ENCODE assay signal across 8 cellular contexts in the genomic region with DNA sequence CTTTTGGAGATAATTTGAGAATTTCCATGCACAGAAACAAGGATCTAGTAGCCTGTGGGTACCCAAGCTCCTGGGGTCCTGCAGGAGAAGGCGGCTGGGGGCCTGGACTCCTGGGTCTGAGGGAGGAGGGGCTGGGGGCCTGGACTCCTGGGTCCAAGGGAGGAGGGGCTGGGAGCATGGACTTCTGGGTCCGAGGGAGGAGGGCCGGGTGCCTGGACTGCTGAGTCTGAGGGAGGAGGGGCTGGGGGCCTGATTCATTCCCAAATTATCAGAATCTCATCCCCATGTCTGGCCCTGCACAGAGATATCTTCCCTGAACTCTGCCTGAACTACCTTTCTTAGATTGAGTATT. TPM values are rescaled to one million over a fixed set of nuclear protein-coding genes. Genes with fewer than 3 reads are reported as not detected.
A peak's percentile ranks its signal among the peaks of the same experiment; 100 is the strongest.
DNase-seq lines count a peak whose midpoint lies in the region; ATAC-seq, FAIRE-seq and TF ChIP-seq lines count a peak whose summit lies in the region.

No MANE protein-coding gene starts in this region.

- H3K27ac ChIP-seq in kidney (ENCODE audit: low read depth in 2 of 2, low read length in 2 of 2) (no peak overlapping the region), spleen (peak overlapping the region in 5 of 8 donors; percentile 48 to 86 (median 84))

- H3K9ac ChIP-seq in kidney (ENCODE audit: low read length in 2 of 2): no peak overlapping the region

- 72 to 90% (median 81%) methylated on average over 3 of the region's 3 CpGs for WGBS in spleen, 5 donors

- H3K27ac Mint-ChIP-seq in T-helper 1 cell treated with Interleukin-12 subunit alpha and Interleukin-12 subunit beta and Interleukin-4 antibody, amounts not matched to agents 30 μg/mL and 1 μg/mL, for 36 hours: peak overlapping the region; percentile 67
- H3K27ac Mint-ChIP-seq in activated CD8-positive, alpha-beta T cell treated with anti-CD3 and anti-CD28 coated beads for 36 hours: no peak overlapping the region

- H3K36me3 ChIP-seq in kidney (ENCODE audit: control insufficient read depth in 1 of 2, insufficient read depth in 2 of 2, low read length in 2 of 2) (peaks cover 0 to 4% of the 10 kb centered on the region in 2 donors), spleen (peaks cover 0 to 10% (median 8%) of the 10 kb centered on the region in 6 donors)

- no peaks in the 10 kb centered on the region for H3K9me3 ChIP-seq in kidney (ENCODE audit: control insufficient read depth in 1 of 2, low read length in 2 of 2)
- no peaks in the 10 kb centered on the region for H3K9me3 ChIP-seq in spleen

- peaks cover 0 to 28% (median 0%) of the 10 kb centered on the region in 7 donors for H3K27me3 ChIP-seq in spleen (replicated peaks in 1 of 7)

- DNase-seq in T-helper 1 cell (no peak), kidney (peak; percentile 83), spleen (no peak), GM10248 (ENCODE audit: extremely low spot score) (no peak), GF-D8 (lab: John Stamatoyannopoulos, UW) (no peak)
- no peak for DNase-seq in activated CD8-positive, alpha-beta T cell treated with anti-CD3 and anti-CD28 coated beads for 36 hours

- FAIRE-seq in kidney (lab: Jason Lieb, UNC): no peak

- H3K4me3 ChIP-seq in kidney (ENCODE audit: low read length in 2 of 2): peak overlapping the region; percentile 69 to 77
- H3K4me3 ChIP-seq in spleen: peak overlapping the region in 4 of 8 donors; percentile 73 to 95 (median 81)

- no peaks in the 10 kb centered on the region for H3K9me3 Mint-ChIP-seq in T-helper 1 cell treated with Interleukin-12 subunit alpha and Interleukin-12 subunit beta and Interleukin-4 antibody, amounts not matched to agents 30 μg/mL and 1 μg/mL, for 36 hours
- no peaks in the 10 kb centered on the region for H3K9me3 Mint-ChIP-seq in activated CD8-positive, alpha-beta T cell treated with anti-CD3 and anti-CD28 coated beads for 36 hours

- H3K4me3 Mint-ChIP-seq in T-helper 1 cell treated with Interleukin-12 subunit alpha and Interleukin-12 subunit beta and Interleukin-4 antibody, amounts not matched to agents 30 μg/mL and 1 μg/mL, for 36 hours: no peak overlapping the region
- peak overlapping the region; percentile 86 for H3K4me3 Mint-ChIP-seq in activated CD8-positive, alpha-beta T cell treated with anti-CD3 and anti-CD28 coated beads for 36 hours

- intact Hi-C loops in activated CD8-positive, alpha-beta T cell treated with anti-CD3 and anti-CD28 coated beads for 36 hours (cut with micrococcal nuclease): no loop called here
- intact Hi-C loops in kidney (cut with DNase I) (no loop called here), spleen (cut with DNase I; ENCODE audit: low total_unique reads) (no loop called here)

- no peak for TF ChIP-seq CTCF in activated CD8-positive, alpha-beta T cell treated with anti-CD3 and anti-CD28 coated beads for 36 hours (IDR thresholded peaks at IDR 0.05)
- TF ChIP-seq CTCF in kidney (IDR thresholded peaks at IDR 0.05; ENCODE audit: borderline replicate concordance, extremely low read depth, insufficient read depth) (no peak), spleen (IDR thresholded peaks at IDR 0.05 in 8 of 11, conservative IDR thresholded peaks at IDR 0.05 in 3 of 11) (no peak), GM10248 (IDR thresholded peaks at IDR 0.05; ENCODE audit: control extremely low read depth, extremely low read depth, low read depth, missing control alignments) (no peak)

- H3K4me1 ChIP-seq in kidney (ENCODE audit: control insufficient read depth in 1 of 2, insufficient read depth in 1 of 2, low read depth in 1 of 2, low read length in 2 of 2): peaks cover 0 to 3% of the 10 kb centered on the region in 2 donors
- peaks cover 8 to 30% (median 15%) of the 10 kb centered on the region in 6 donors for H3K4me1 ChIP-seq in spleen

- no peak for TF ChIP-seq POLR2A in spleen (IDR thresholded peaks at IDR 0.05)

- no peak for ATAC-seq in activated CD8-positive, alpha-beta T cell treated with anti-CD3 and anti-CD28 coated beads for 36 hours
- no peak for ATAC-seq in HG03139 (IDR thresholded peaks at IDR 0.05; ENCODE audit: unreplicated experiment)

- POLR2A ChIA-PET in activated CD8-positive, alpha-beta T cell treated with anti-CD3 and anti-CD28 coated beads for 36 hours (lab: Charles Lee): interaction anchor here (1.7 to 2.3 kb wide), 2 partner anchors 16 kb away, joined by 7 to 13 read pairs; no protein-coding TSS in a partner anchor
- POLR2A ChIA-PET in GM10248 (lab: Yijun Ruan, JAX): interaction anchor here (1.2 kb wide), 1 partner anchor 653 kb away, joined by 3 read pairs; no protein-coding TSS in a partner anchor

- H3K27me3 Mint-ChIP-seq in T-helper 1 cell treated with Interleukin-12 subunit alpha and Interleukin-12 subunit beta and Interleukin-4 antibody, amounts not matched to agents 30 μg/mL and 1 μg/mL, for 36 hours (ENCODE audit: low read depth): peaks cover 35% of the 10 kb centered on the region
- H3K27me3 Mint-ChIP-seq in activated CD8-positive, alpha-beta T cell treated with anti-CD3 and anti-CD28 coated beads for 36 hours: peaks cover 21% of the 10 kb centered on the region

- peaks cover 10% of the 10 kb centered on the region for H3K4me1 Mint-ChIP-seq in T-helper 1 cell treated with Interleukin-12 subunit alpha and Interleukin-12 subunit beta and Interleukin-4 antibody, amounts not matched to agents 30 μg/mL and 1 μg/mL, for 36 hours (ENCODE audit: low read depth)
- peaks cover 9% of the 10 kb centered on the region for H3K4me1 Mint-ChIP-seq in activated CD8-positive, alpha-beta T cell treated with anti-CD3 and anti-CD28 coated beads for 36 hours (ENCODE audit: low read depth)

- CTCF ChIA-PET in activated CD8-positive, alpha-beta T cell treated with anti-CD3 and anti-CD28 coated beads for 36 hours (lab: Charles Lee): interaction anchor here (1.1 to 2.1 kb wide), 3 partner anchors 20 to 98 kb away, joined by 3 to 5 read pairs (median 4); no protein-coding TSS in a partner anchor
- CTCF ChIA-PET in GM10248 (lab: Yijun Ruan, JAX): interaction anchor here (1.0 to 1.5 kb wide), 3 partner anchors 17 to 440 kb away, joined by 3 to 5 read pairs (median 3); no protein-coding TSS in a partner anchor

- H3K36me3 Mint-ChIP-seq in T-helper 1 cell treated with Interleukin-12 subunit alpha and Interleukin-12 subunit beta and Interleukin-4 antibody, amounts not matched to agents 30 μg/mL and 1 μg/mL, for 36 hours (ENCODE audit: low read depth): peaks cover 7% of the 10 kb centered on the region
- peaks cover 16% of the 10 kb centered on the region for H3K36me3 Mint-ChIP-seq in activated CD8-positive, alpha-beta T cell treated with anti-CD3 and anti-CD28 coated beads for 36 hours (ENCODE audit: low read depth)

RNA-seq across cellular contexts. Expression of a gene that starts 0.5 kb away (rescaled TPM):
- 10 to 100 TPM; 17.3 to 18.2 TPM for total RNA-seq in activated CD8-positive, alpha-beta T cell treated with anti-CD3 and anti-CD28 coated beads for 36 hours
- 38.7 TPM for total RNA-seq in kidney
- polyA plus RNA-seq in kidney (ENCODE audit: insufficient read depth, low read depth, low replicate concordance): 24.9 TPM
- 10 to 100 TPM; 15.3 to 31.5 (median 17.9) TPM for total RNA-seq in spleen
- polyA plus RNA-seq in spleen: 10 to 100 TPM in 1 of 3 donors, 1 to 10 TPM in 2; 4.6 to 13.5 (median 7.6) TPM

RNA-seq across cellular contexts. Expression of a gene that starts 12.2 kb away (rescaled TPM):
- 1 to 10 TPM; 2.8 to 3.2 TPM for total RNA-seq in activated CD8-positive, alpha-beta T cell treated with anti-CD3 and anti-CD28 coated beads for 36 hours
- total RNA-seq in kidney (95.0 TPM), spleen (1 to 10 TPM in 5 of 7 donors, under 1 TPM in 1, not detected in 1; 0.37 to 3.4 (median 2.2) TPM)
- polyA plus RNA-seq in kidney (ENCODE audit: insufficient read depth, low read depth, low replicate concordance) (45.4 TPM), spleen (1 to 10 TPM; 5.2 to 5.3 (median 5.3) TPM)

RNA-seq across cellular contexts. Expression of a gene that starts 25.4 kb away (rescaled TPM):
- under 1 TPM; 0.14 to 0.27 TPM for total RNA-seq in activated CD8-positive, alpha-beta T cell treated with anti-CD3 and anti-CD28 coated beads for 36 hours
- total RNA-seq in kidney (0.35 TPM), spleen (1 to 10 TPM; 1.3 to 3.8 (median 1.7) TPM)
- polyA plus RNA-seq in kidney (ENCODE audit: insufficient read depth, low read depth, low replicate concordance) (0.73 TPM), spleen (under 1 TPM; 0.09 to 0.41 (median 0.35) TPM)

RNA-seq across cellular contexts. Expression of a gene that starts 54.0 kb away (rescaled TPM):
- total RNA-seq in activated CD8-positive, alpha-beta T cell treated with anti-CD3 and anti-CD28 coated beads for 36 hours: 10 to 100 TPM; 55.4 to 55.8 TPM
- total RNA-seq in kidney (146 TPM), spleen (100 to 1,000 TPM in 5 of 7 donors, 10 to 100 TPM in 2; 88.2 to 193 (median 129) TPM)
- polyA plus RNA-seq in kidney (ENCODE audit: insufficient read depth, low read depth, low replicate concordance) (89.0 TPM), spleen (100 to 1,000 TPM in 2 of 3 donors, 10 to 100 TPM in 1; 98.2 to 292 (median 263) TPM)

Comparison
In these comparisons a context has a peak if more than half of its experiments do, and no peak if none do; other contexts are left out.
1. H3K27ac ChIP-seq: peak in spleen (5 of 8); none in kidney (0 of 2).
2. RNA of a gene that starts 12.2 kb away (total RNA-seq): 95.0 TPM in kidney (single experiment); 2.8 to 3.2 TPM in activated CD8-positive, alpha-beta T cell treated with anti-CD3 and anti-CD28 coated beads for 36 hours and 0.37 to 3.4 TPM in spleen; every median in the first group is over 10 times any median in the second.